9 cellular contexts compared by ENCODE assay signal in the genomic region with DNA sequence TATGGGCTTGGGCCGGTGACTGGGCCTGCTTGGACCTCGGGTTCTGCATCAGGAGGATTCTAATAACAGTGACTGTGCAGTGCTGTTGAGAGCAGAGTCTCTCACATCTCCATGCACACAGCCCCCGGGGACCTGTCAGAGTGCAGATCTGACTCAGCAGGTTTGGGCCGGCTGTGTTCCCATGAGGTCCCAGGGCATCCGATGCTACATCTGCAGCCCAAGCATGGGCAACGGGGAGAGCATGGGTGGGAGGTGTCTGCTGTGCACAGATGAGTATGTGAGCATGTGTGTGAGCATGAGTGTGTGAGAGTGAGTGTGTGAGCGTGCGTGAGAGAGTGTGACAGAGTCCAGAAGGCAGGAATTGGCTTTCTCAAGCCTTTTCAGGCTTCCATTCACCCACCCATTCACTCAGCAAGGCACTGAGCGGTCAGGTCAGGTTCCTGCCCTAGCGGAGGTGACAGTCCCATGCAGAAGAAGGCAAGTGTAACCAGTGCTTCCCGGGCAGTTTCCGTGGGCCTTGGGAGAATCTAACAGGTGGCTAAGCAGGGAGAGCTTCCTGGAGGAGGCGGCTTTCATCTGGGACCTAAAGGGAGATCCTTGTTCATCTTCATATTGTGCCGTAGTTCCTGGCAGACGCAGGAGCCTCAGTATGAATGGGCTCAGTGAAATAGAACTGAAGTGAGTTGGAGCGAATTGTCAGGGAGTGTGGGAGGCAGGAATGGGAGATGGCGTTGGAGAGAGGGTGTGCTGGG.
DNase-seq lines count a peak whose midpoint lies in the region; ATAC-seq and TF ChIP-seq lines count a peak whose summit lies in the region.
"Had no signal": no experiment of that assay in that cellular context is flagged by ENCODE, and none has a peak within 500 bp of the region (broad histone marks: within the 10 kb centered on the region; RNA-seq: fewer than 3 reads in every experiment).

No MANE protein-coding gene starts in this region.

- no peaks in the 10 kb centered on the region for H3K36me3 ChIP-seq in suprapubic skin

- H3K9me3 ChIP-seq in suprapubic skin: no peaks in the 10 kb centered on the region

- ATAC-seq in GM18502 (IDR thresholded peaks at IDR 0.05; ENCODE audit: poor library complexity, unreplicated experiment) (peak; percentile 92), HG03280 (IDR thresholded peaks at IDR 0.05; ENCODE audit: unreplicated experiment) (peak; percentile 81)
- ATAC-seq: activated T-cell treated with anti-CD3 and anti-CD28 coated beads, Interleukin-2, amount 50 U/mL, for 72 hours had no signal

- no peaks in the 10 kb centered on the region for H3K4me1 Mint-ChIP-seq in activated CD4-positive, alpha-beta T cell treated with anti-CD3 and anti-CD28 coated beads, Interleukin-2, amount 10 ng/mL, durations not matched to agents 24 days and 14 days

- DNase-seq in GM20000 (ENCODE audit: low spot score): peak; percentile 77
- DNase-seq in fibroblast of the aortic adventitia (ENCODE audit: low read depth): peak; percentile 9
- DNase-seq in activated CD4-positive, alpha-beta T cell treated with anti-CD3 and anti-CD28 coated beads, Interleukin-2, amount 10 ng/mL, durations not matched to agents 24 days and 14 days: no peak
- DNase-seq in midbrain (lab: John Stamatoyannopoulos, UW): no peak
- no peak for DNase-seq in suprapubic skin (ENCODE audit: low spot score in 2 of 2)
- no peak for DNase-seq in iPS-NIHi7 (ENCODE audit: extremely low spot score)
- DNase-seq: activated T-cell treated with anti-CD3 and anti-CD28 coated beads, Interleukin-2, amount 50 U/mL, for 72 hours had no signal

- no peak overlapping the region for H3K4me3 Mint-ChIP-seq in activated CD4-positive, alpha-beta T cell treated with anti-CD3 and anti-CD28 coated beads, Interleukin-2, amount 10 ng/mL, durations not matched to agents 24 days and 14 days
- H3K4me3 Mint-ChIP-seq: activated T-cell treated with anti-CD3 and anti-CD28 coated beads, Interleukin-2, amount 50 U/mL, for 72 hours had no signal

- no peak overlapping the region for H3K27ac ChIP-seq in suprapubic skin

- TF ChIP-seq CTCF in GM20000 (IDR thresholded peaks at IDR 0.05; ENCODE audit: extremely low read depth, missing control alignments) (no peak), fibroblast of the aortic adventitia (IDR thresholded peaks at IDR 0.05; ENCODE audit: insufficient read depth, low read length) (no peak), suprapubic skin (IDR thresholded peaks at IDR 0.05) (no peak)

- no peaks in the 10 kb centered on the region for H3K36me3 Mint-ChIP-seq in activated CD4-positive, alpha-beta T cell treated with anti-CD3 and anti-CD28 coated beads, Interleukin-2, amount 10 ng/mL, durations not matched to agents 24 days and 14 days (ENCODE audit: low read depth)

- H3K27me3 Mint-ChIP-seq in activated CD4-positive, alpha-beta T cell treated with anti-CD3 and anti-CD28 coated beads, Interleukin-2, amount 10 ng/mL, durations not matched to agents 24 days and 14 days: no peaks in the 10 kb centered on the region

- no peak for TF ChIP-seq EP300 in suprapubic skin (IDR thresholded peaks at IDR 0.05)

- intact Hi-C loops in activated CD4-positive, alpha-beta T cell treated with anti-CD3 and anti-CD28 coated beads, Interleukin-2, amount 10 ng/mL, durations not matched to agents 24 days and 14 days (cut with micrococcal nuclease): no loop called here

- H3K4me1 ChIP-seq in suprapubic skin: peaks cover 7% of the 10 kb centered on the region

- no peaks in the 10 kb centered on the region for H3K9me3 Mint-ChIP-seq in activated CD4-positive, alpha-beta T cell treated with anti-CD3 and anti-CD28 coated beads, Interleukin-2, amount 10 ng/mL, durations not matched to agents 24 days and 14 days

- 86% methylated on average over 16 of the region's 17 CpGs for WGBS in suprapubic skin

- H3K27ac Mint-ChIP-seq in activated CD4-positive, alpha-beta T cell treated with anti-CD3 and anti-CD28 coated beads, Interleukin-2, amount 10 ng/mL, durations not matched to agents 24 days and 14 days: no peak overlapping the region
- H3K27ac Mint-ChIP-seq: activated T-cell treated with anti-CD3 and anti-CD28 coated beads, Interleukin-2, amount 50 U/mL, for 72 hours had no signal

- H3K4me3 ChIP-seq in fibroblast of the aortic adventitia (ENCODE audit: low read depth, low read length): no peak overlapping the region
- H3K4me3 ChIP-seq in suprapubic skin: no peak overlapping the region

- TF ChIP-seq POLR2A in suprapubic skin (IDR thresholded peaks at IDR 0.05): no peak

- H3K27me3 ChIP-seq in suprapubic skin: no peaks in the 10 kb centered on the region

Comparison
In these comparisons a context has a peak if more than half of its experiments do, and no peak if none do; other contexts are left out.
1. DNase-seq: peak in GM20000 (single experiment) and fibroblast of the aortic adventitia (single experiment); none in activated CD4-positive, alpha-beta T cell treated with anti-CD3 and anti-CD28 coated beads, Interleukin-2, amount 10 ng/mL, durations not matched to agents 24 days and 14 days (single experiment), midbrain (single experiment), suprapubic skin (0 of 2) and iPS-NIHi7 (single experiment).